Comparison of ENCODE assay signal across 1 cellular context in genomic region chr6:110538416-110539060, GRCh38.
TF ChIP-seq lines count a peak whose summit lies in the region.

No MANE protein-coding gene starts in this region.

TF ChIP-seq in H1, 55 proteins besides CTCF, POLR2A, EP300 and RAD21 (continued from another document):
- TF ChIP-seq, protein P1, sequence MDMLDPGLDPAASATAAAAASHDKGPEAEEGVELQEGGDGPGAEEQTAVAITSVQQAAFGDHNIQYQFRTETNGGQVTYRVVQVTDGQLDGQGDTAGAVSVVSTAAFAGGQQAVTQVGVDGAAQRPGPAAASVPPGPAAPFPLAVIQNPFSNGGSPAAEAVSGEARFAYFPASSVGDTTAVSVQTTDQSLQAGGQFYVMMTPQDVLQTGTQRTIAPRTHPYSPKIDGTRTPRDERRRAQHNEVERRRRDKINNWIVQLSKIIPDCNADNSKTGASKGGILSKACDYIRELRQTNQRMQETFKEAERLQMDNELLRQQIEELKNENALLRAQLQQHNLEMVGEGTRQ (IDR thresholded peaks at IDR 0.05; ENCODE audit: low read length) = no peak
- TF ChIP-seq TAF1 (IDR thresholded peaks at IDR 0.05; ENCODE audit: low read depth, low read length) (no peak), JUN (IDR thresholded peaks at IDR 0.05; ENCODE audit: low read depth, low read length) (no peak)
